In genomic region chr2:212135739-212136138, GRCh38 we compare ENCODE assay signal across 13 cellular contexts.
DNase-seq lines count a peak whose midpoint lies in the region; ATAC-seq lines count a peak whose summit lies in the region.
"Had no signal": no experiment of that assay in that cellular context is flagged by ENCODE, and none has a peak within 500 bp of the region (broad histone marks: within the 10 kb centered on the region; RNA-seq: fewer than 3 reads in every experiment).

No MANE protein-coding gene starts in this region.

- H3K27ac Mint-ChIP-seq in immature natural killer cell = no peak overlapping the region
- no peak overlapping the region for H3K27ac Mint-ChIP-seq in activated CD4-positive, alpha-beta memory T cell treated with anti-CD3 and anti-CD28 coated beads for 36 hours
- H3K27ac Mint-ChIP-seq: activated naive CD8-positive, alpha-beta T cell had no signal

- peaks cover 0 to 7% (median 0%) of the 10 kb centered on the region in 6 donors for H3K9me3 Mint-ChIP-seq in immature natural killer cell
- no peaks in the 10 kb centered on the region for H3K9me3 Mint-ChIP-seq in activated CD4-positive, alpha-beta memory T cell treated with anti-CD3 and anti-CD28 coated beads for 36 hours

- H3K27me3 Mint-ChIP-seq in immature natural killer cell (ENCODE audit: low read depth in 3 of 3) = no peaks in the 10 kb centered on the region
- no peaks in the 10 kb centered on the region for H3K27me3 Mint-ChIP-seq in activated CD4-positive, alpha-beta memory T cell treated with anti-CD3 and anti-CD28 coated beads for 36 hours
- H3K27me3 Mint-ChIP-seq: activated naive CD8-positive, alpha-beta T cell had no signal

- no peaks in the 10 kb centered on the region for H3K36me3 Mint-ChIP-seq in immature natural killer cell
- H3K36me3 Mint-ChIP-seq in activated CD4-positive, alpha-beta memory T cell treated with anti-CD3 and anti-CD28 coated beads for 36 hours = no peaks in the 10 kb centered on the region
- H3K36me3 Mint-ChIP-seq: activated naive CD8-positive, alpha-beta T cell had no signal

- POLR2A ChIA-PET in activated CD4-positive, alpha-beta memory T cell treated with anti-CD3 and anti-CD28 coated beads for 36 hours (lab: Charles Lee) = no interaction called here

- intact Hi-C loops in activated CD4-positive, alpha-beta memory T cell treated with anti-CD3 and anti-CD28 coated beads for 36 hours (cut with micrococcal nuclease) = no loop called here

- no peaks in the 10 kb centered on the region for H3K4me1 Mint-ChIP-seq in immature natural killer cell
- H3K4me1 Mint-ChIP-seq in activated CD4-positive, alpha-beta memory T cell treated with anti-CD3 and anti-CD28 coated beads for 36 hours (ENCODE audit: low read depth) = no peaks in the 10 kb centered on the region

- ATAC-seq in GM21825 (IDR thresholded peaks at IDR 0.05; ENCODE audit: unreplicated experiment) (no peak), GM19397 (IDR thresholded peaks at IDR 0.05; ENCODE audit: unreplicated experiment) (no peak)
- ATAC-seq: stimulated activated naive CD8-positive, alpha-beta T cell treated with anti-CD3 and anti-CD28 coated beads, Interleukin-15, Interleukin-2, amounts not matched to agents 100 U/mL and 50 U/mL, for 24 hours had no signal

- CTCF ChIA-PET in activated CD4-positive, alpha-beta memory T cell treated with anti-CD3 and anti-CD28 coated beads for 36 hours (lab: Charles Lee) = no interaction called here

- DNase-seq in EL = peak; percentile 13
- DNase-seq in NCI-H1694 treated with DMSO at 0.1 percent for 48 hours (lab: John Stamatoyannopoulos, UW) = peak; percentile 97
- DNase-seq in RPMI7951 (ENCODE audit: low read depth) = peak; percentile 38
- DNase-seq in iris pigment epithelial cell (ENCODE audit: low read depth) = peak; percentile 60
- DNase-seq in immature natural killer cell = no peak
- no peak for DNase-seq in activated CD4-positive, alpha-beta memory T cell treated with anti-CD3 and anti-CD28 coated beads for 36 hours
- DNase-seq: DND-41; hippocampal formation; NCI-H226; stimulated activated naive CD8-positive, alpha-beta T cell treated with anti-CD3 and anti-CD28 coated beads, Interleukin-15, Interleukin-2, amounts not matched to agents 100 U/mL and 50 U/mL, for 24 hours had no signal

- H3K4me3 Mint-ChIP-seq in immature natural killer cell = no peak overlapping the region
- H3K4me3 Mint-ChIP-seq in activated CD4-positive, alpha-beta memory T cell treated with anti-CD3 and anti-CD28 coated beads for 36 hours = no peak overlapping the region
- H3K4me3 Mint-ChIP-seq: activated naive CD8-positive, alpha-beta T cell had no signal

Comparison
In these comparisons a context has a peak if more than half of its experiments do, and no peak if none do; other contexts are left out.
1. DNase-seq: peak in EL (single experiment), NCI-H1694 treated with DMSO at 0.1 percent for 48 hours (single experiment), RPMI7951 (single experiment) and iris pigment epithelial cell (single experiment); none in immature natural killer cell (0 of 3) and activated CD4-positive, alpha-beta memory T cell treated with anti-CD3 and anti-CD28 coated beads for 36 hours (single experiment).